ENCODE assay signal across 8 cellular contexts in genomic region chr1:155911156-155912055, GRCh38. TPM values are rescaled to one million over a fixed set of nuclear protein-coding genes. Genes with fewer than 3 reads are reported as not detected.
DNase-seq lines count a peak whose midpoint lies in the region; ATAC-seq and TF ChIP-seq lines count a peak whose summit lies in the region.

RIT1 (minus strand) TSS chr1:155911349; CDS start chr1:155910761, 588 bp downstream.

- peak within 1 kb of the TSS; percentile 95 to 97 for H3K27ac Mint-ChIP-seq in T-cell
- peak within 1 kb of the TSS; percentile 90 for H3K27ac Mint-ChIP-seq in activated naive CD8-positive, alpha-beta T cell treated with anti-CD3 and anti-CD28 coated beads, Interleukin-2, amount 50 U/mL, for 24 hours

- H3K4me1 ChIP-seq in cardiac muscle cell (ENCODE audit: low read depth): no peaks in the 10 kb centered on the region
- no peaks in the 10 kb centered on the region for H3K4me1 ChIP-seq in parathyroid adenoma
- H3K4me1 ChIP-seq in tibial artery: peaks cover 0 to 43% (median 14%) of the 10 kb centered on the region in 4 donors

- intact Hi-C loops in tibial artery (cut with DNase I; ENCODE audit: low total_unique reads): no loop called here

- H3K9ac ChIP-seq in parathyroid adenoma: no peak within 1 kb of the TSS

- H3K27me3 ChIP-seq in cardiac muscle cell (no peaks in the 10 kb centered on the region), parathyroid adenoma (ENCODE audit: control insufficient read depth, insufficient read depth, low read length) (no peaks in the 10 kb centered on the region), tibial artery (no peaks in the 10 kb centered on the region)

- TF ChIP-seq POLR2A in NB4 (IDR thresholded peaks at IDR 0.05; ENCODE audit: extremely low read depth, insufficient read length): peak; percentile 37

- no peaks in the 10 kb centered on the region for H3K79me2 ChIP-seq in parathyroid adenoma

- H3K27me3 Mint-ChIP-seq in T-cell: no peaks in the 10 kb centered on the region
- H3K27me3 Mint-ChIP-seq in activated naive CD8-positive, alpha-beta T cell treated with anti-CD3 and anti-CD28 coated beads, Interleukin-2, amount 50 U/mL, for 24 hours: no peaks in the 10 kb centered on the region

- H3K27ac ChIP-seq in cardiac muscle cell (peak within 1 kb of the TSS; percentile 85), parathyroid adenoma (peak within 1 kb of the TSS; percentile 72), tibial artery (peak within 1 kb of the TSS; percentile 96)

- H3K9me3 Mint-ChIP-seq in T-cell: no peaks in the 10 kb centered on the region
- no peaks in the 10 kb centered on the region for H3K9me3 Mint-ChIP-seq in activated naive CD8-positive, alpha-beta T cell treated with anti-CD3 and anti-CD28 coated beads, Interleukin-2, amount 50 U/mL, for 24 hours

- H3K36me3 ChIP-seq in cardiac muscle cell (peaks cover 37% of the 10 kb centered on the region), parathyroid adenoma (ENCODE audit: control insufficient read depth, insufficient read depth, low read length) (no peaks in the 10 kb centered on the region), tibial artery (peaks cover 45 to 74% (median 46%) of the 10 kb centered on the region in 3 donors)

- peaks cover 24 to 31% (median 26%) of the 10 kb centered on the region in 3 donors for H3K4me1 Mint-ChIP-seq in T-cell
- peaks cover 27% of the 10 kb centered on the region for H3K4me1 Mint-ChIP-seq in activated naive CD8-positive, alpha-beta T cell treated with anti-CD3 and anti-CD28 coated beads, Interleukin-2, amount 50 U/mL, for 24 hours

- TF ChIP-seq CTCF in GM10266 (IDR thresholded peaks at IDR 0.05; ENCODE audit: control insufficient read depth, insufficient read depth, low read depth, missing control alignments): no peak
- TF ChIP-seq CTCF in HFF-Myc (IDR thresholded peaks at IDR 0.05; ENCODE audit: low read depth, low read length, missing control alignments): no peak
- no peak for TF ChIP-seq CTCF in NB4 (IDR thresholded peaks at IDR 0.05; ENCODE audit: low read depth, low read length)
- TF ChIP-seq CTCF in cardiac muscle cell (IDR thresholded peaks at IDR 0.05; ENCODE audit: low read depth, low read length): no peak
- TF ChIP-seq CTCF in parathyroid adenoma (IDR thresholded peaks at IDR 0.05): no peak
- peak; percentile 24 to 47 for TF ChIP-seq CTCF in tibial artery (IDR thresholded peaks at IDR 0.05)

- H3K9me3 ChIP-seq in cardiac muscle cell (ENCODE audit: low read depth) (no peaks in the 10 kb centered on the region), parathyroid adenoma (ENCODE audit: control insufficient read depth, low read length) (no peaks in the 10 kb centered on the region), tibial artery (no peaks in the 10 kb centered on the region)

- H3K4me2 ChIP-seq in parathyroid adenoma (ENCODE audit: low read length): peak within 1 kb of the TSS; percentile 70

- CTCF ChIA-PET in T-cell (lab: Charles Lee): no interaction called here

- POLR2A ChIA-PET in T-cell (lab: Charles Lee): interaction anchor here (0.6 to 0.7 kb wide), 4 partner anchors 67 to 1997 kb away, joined by 3 to 11 read pairs (median 5); partner anchors contain the start of gene ARHGEF2 (in 1 of the 2)

- DNase-seq in GM10266 (ENCODE audit: extremely low spot score) (peak; percentile 85), HFF-Myc (ENCODE audit: extremely low read depth, low read depth) (no peak), NB4 (ENCODE audit: low read depth) (peak; percentile 86), T-cell (peak; percentile 62 to 83 (median 78)), cardiac muscle cell (ENCODE audit: low read depth in 1 of 2, low spot score in 1 of 2) (peak; percentile 81 to 90), tibial artery (peak; percentile 89 to 94)
- DNase-seq in activated naive CD8-positive, alpha-beta T cell treated with anti-CD3 and anti-CD28 coated beads, Interleukin-2, amount 50 U/mL, for 24 hours: peak; percentile 90

- peaks cover 27% of the 10 kb centered on the region for H3K36me3 Mint-ChIP-seq in T-cell
- H3K36me3 Mint-ChIP-seq in activated naive CD8-positive, alpha-beta T cell treated with anti-CD3 and anti-CD28 coated beads, Interleukin-2, amount 50 U/mL, for 24 hours (ENCODE audit: low read depth): peaks cover 62% of the 10 kb centered on the region

- H3K4me3 Mint-ChIP-seq in T-cell: peak within 1 kb of the TSS; percentile 93 to 98 (median 97)
- H3K4me3 Mint-ChIP-seq in activated naive CD8-positive, alpha-beta T cell treated with anti-CD3 and anti-CD28 coated beads, Interleukin-2, amount 50 U/mL, for 24 hours: peak within 1 kb of the TSS; percentile 87

- peak within 1 kb of the TSS; percentile 79 for H2AFZ ChIP-seq in parathyroid adenoma

- peak within 1 kb of the TSS; percentile 61 for H3K4me3 ChIP-seq in HFF-Myc (replicated peaks; ENCODE audit: low read depth, low read length)
- peak within 1 kb of the TSS; percentile 75 for H3K4me3 ChIP-seq in NB4 (ENCODE audit: low read depth, low read length)
- peak within 1 kb of the TSS; percentile 91 for H3K4me3 ChIP-seq in cardiac muscle cell
- peak within 1 kb of the TSS; percentile 58 for H3K4me3 ChIP-seq in parathyroid adenoma (ENCODE audit: low read depth, low read length)
- H3K4me3 ChIP-seq in tibial artery: peak within 1 kb of the TSS; percentile 79 to 86

- ATAC-seq in T-cell (replicated peaks in 1 of 4): peak; percentile 96 to 99 (median 98)
- peak; percentile 85 for ATAC-seq in activated naive CD8-positive, alpha-beta T cell treated with anti-CD3 and anti-CD28 coated beads, Interleukin-2, amount 50 U/mL, for 24 hours

RNA-seq across cellular contexts. Expression of gene RIT1, which starts in this region (rescaled TPM):
- total RNA-seq in T-cell: 10 to 100 TPM; 35.3 to 56.4 (median 39.2) TPM
- total RNA-seq in cardiac muscle cell: 29.1 and 48.7 TPM in 2 replicates
- polyA plus RNA-seq in cardiac muscle cell: 40.6 and 54.2 TPM in 2 replicates

Comparison
In these comparisons a context has a peak if more than half of its experiments do, and no peak if none do; other contexts are left out.
1. CTCF ChIP-seq: peak in tibial artery (2 of 2); none in GM10266 (single experiment), HFF-Myc (single experiment), NB4 (single experiment), cardiac muscle cell (single experiment) and parathyroid adenoma (single experiment).
2. Peak in every context shown above with its lines, with median percentiles within 50 percentile points of each other: H3K4me3 ChIP-seq and H3K27ac ChIP-seq.